23 cellular contexts compared by ENCODE assay signal in genomic region chr10:104376784-104377300, GRCh38. TPM values are rescaled to one million over a fixed set of nuclear protein-coding genes. Genes with fewer than 3 reads are reported as not detected.
DNase-seq lines count a peak whose midpoint lies in the region; ATAC-seq, FAIRE-seq and TF ChIP-seq lines count a peak whose summit lies in the region.
"Had no signal": no experiment of that assay in that cellular context is flagged by ENCODE, and none has a peak within 500 bp of the region (broad histone marks: within the 10 kb centered on the region; RNA-seq: fewer than 3 reads in every experiment).

No MANE protein-coding gene starts in this region.

- H3K4me1 ChIP-seq in foreskin keratinocyte = no peaks in the 10 kb centered on the region
- H3K4me1 ChIP-seq in Caco-2 = no peaks in the 10 kb centered on the region

- POLR2A ChIA-PET in WTC11 (lab: Charles Lee) = no interaction called here
- POLR2A ChIA-PET in Caco-2 (lab: Charles Lee) = no interaction called here

- H3K4me3 ChIP-seq in bronchial epithelial cell (ENCODE audit: low read depth, low read length) (no peak overlapping the region), retinal pigment epithelial cell (ENCODE audit: low read length) (no peak overlapping the region), Caco-2 (ENCODE audit: low read depth, low read length) (no peak overlapping the region)
- H3K4me3 ChIP-seq: GM23338 had no signal

- no peaks in the 10 kb centered on the region for H3K36me3 Mint-ChIP-seq in WTC11
- H3K36me3 Mint-ChIP-seq in Caco-2 (ENCODE audit: insufficient read depth, unreplicated experiment) = no peaks in the 10 kb centered on the region
- H3K36me3 Mint-ChIP-seq: IgD-negative memory B cell had no signal

- no peaks in the 10 kb centered on the region; the same call in 1 of the 2 replicates for H3K9me3 ChIP-seq in Caco-2

- DNase-seq in WTC11 (ENCODE audit: low spot score) = no peak
- DNase-seq in bronchial epithelial cell (ENCODE audit: low read depth) = peak; percentile 40
- DNase-seq in foreskin keratinocyte = peak in 1 of 2 donors; percentile 37
- DNase-seq in retinal pigment epithelial cell (ENCODE audit: low read depth) = peak; percentile 33
- no peak for DNase-seq in T-helper 2 cell
- no peak for DNase-seq in Caco-2
- DNase-seq in LoVo (ENCODE audit: low spot score) = no peak
- DNase-seq: AML-193; CD4-positive, alpha-beta T cell; DMS153; DMS79; GDM1; HFFc6 had no signal

- no peak overlapping the region for H3K4me3 Mint-ChIP-seq in WTC11
- H3K4me3 Mint-ChIP-seq in Caco-2 (ENCODE audit: unreplicated experiment) = no peak overlapping the region
- H3K4me3 Mint-ChIP-seq: CD4-positive, alpha-beta T cell; GM23338; HFFc6; IgD-negative memory B cell had no signal

- no peaks in the 10 kb centered on the region for H3K27me3 Mint-ChIP-seq in WTC11 (ENCODE audit: low read depth)
- H3K27me3 Mint-ChIP-seq in Caco-2 (ENCODE audit: insufficient read depth, unreplicated experiment) = peaks cover 15% of the 10 kb centered on the region

- H3K9me3 Mint-ChIP-seq in WTC11 (peaks cover 8% of the 10 kb centered on the region; the same call in 1 of the 2 replicates), Caco-2 (ENCODE audit: unreplicated experiment) (no peaks in the 10 kb centered on the region)
- H3K9me3 Mint-ChIP-seq: CD4-positive, alpha-beta T cell; HFFc6; IgD-negative memory B cell had no signal

- no peaks in the 10 kb centered on the region for H3K27me3 ChIP-seq in bronchial epithelial cell (ENCODE audit: control insufficient read depth, insufficient read depth, low read length)
- H3K27me3 ChIP-seq in foreskin keratinocyte = peaks cover 81% of the 10 kb centered on the region
- no peaks in the 10 kb centered on the region for H3K27me3 ChIP-seq in Caco-2 (replicated peaks; ENCODE audit: control insufficient read depth, insufficient read depth, low read length)

- H3K27ac Mint-ChIP-seq in WTC11 = peak overlapping the region; percentile 46; the same call in 1 of the 2 replicates
- H3K27ac Mint-ChIP-seq in Caco-2 (ENCODE audit: unreplicated experiment) = no peak overlapping the region
- H3K27ac Mint-ChIP-seq: CD4-positive, alpha-beta T cell; GM23338; HFFc6; IgD-negative memory B cell had no signal

- FAIRE-seq in bronchial epithelial cell (lab: Jason Lieb, UNC) = no peak
- FAIRE-seq: A204.1, GM12892, GM18507, H54, HepG2, HTR-8/SVneo had no signal

- H3K36me3 ChIP-seq in bronchial epithelial cell (ENCODE audit: control insufficient read depth, insufficient read depth, low read length) (no peaks in the 10 kb centered on the region), Caco-2 (ENCODE audit: control insufficient read depth, insufficient read depth, low read length) (no peaks in the 10 kb centered on the region)

- CTCF ChIA-PET in WTC11 (lab: Charles Lee) = interaction anchor here (1.1 to 1.7 kb wide), 6 partner anchors 23 to 246 kb away, joined by 3 to 7 read pairs (median 4); partner anchors contain the start of gene CFAP58
- CTCF ChIA-PET in Caco-2 (lab: Charles Lee) = no interaction called here

- intact Hi-C loops in Caco-2 (cut with micrococcal nuclease; ENCODE audit: unreplicated experiment) = no loop called here

- no peak overlapping the region for H3K27ac ChIP-seq in foreskin keratinocyte
- H3K27ac ChIP-seq: C4-2B had no signal

- H3K4me1 Mint-ChIP-seq in WTC11 (peaks cover 22% of the 10 kb centered on the region), Caco-2 (ENCODE audit: low read depth, unreplicated experiment) (no peaks in the 10 kb centered on the region)

- no peak for TF ChIP-seq CTCF in WTC11 (IDR thresholded peaks at IDR 0.05)
- no peak for TF ChIP-seq CTCF in bronchial epithelial cell (IDR thresholded peaks at IDR 0.05; ENCODE audit: insufficient read depth, low read length, severe bottlenecking)
- TF ChIP-seq CTCF in foreskin keratinocyte (conservative IDR thresholded peaks at IDR 0.05) = no peak
- no peak for TF ChIP-seq CTCF in retinal pigment epithelial cell (conservative IDR thresholded peaks at IDR 0.05; ENCODE audit: low read depth, low read length)
- no peak for TF ChIP-seq CTCF in Caco-2 (IDR thresholded peaks at IDR 0.05; ENCODE audit: insufficient read depth in 1 of 2, low read depth in 1 of 2, low read length in 1 of 2, severe bottlenecking in 1 of 2, unreplicated experiment in 1 of 2)

- 0 out of 2 replicates have a peak, but pooled peaks have one; percentile 20 for ATAC-seq in WTC11
- peak; percentile 35 for ATAC-seq in foreskin keratinocyte
- ATAC-seq: GM23338, HCT116, HepG2 had no signal

- no TSS peak for BruUV-seq in Caco-2 (replicated peaks; lab: Mats Ljungman, UMichigan)

TF ChIP-seq in WTC11, 78 proteins besides CTCF, POLR2A, EP300 and RAD21:
- no peak for TF ChIP-seq ZNF232 (CRISPR knock-in tag; IDR thresholded peaks at IDR 0.05)
- TF ChIP-seq, protein P1, sequence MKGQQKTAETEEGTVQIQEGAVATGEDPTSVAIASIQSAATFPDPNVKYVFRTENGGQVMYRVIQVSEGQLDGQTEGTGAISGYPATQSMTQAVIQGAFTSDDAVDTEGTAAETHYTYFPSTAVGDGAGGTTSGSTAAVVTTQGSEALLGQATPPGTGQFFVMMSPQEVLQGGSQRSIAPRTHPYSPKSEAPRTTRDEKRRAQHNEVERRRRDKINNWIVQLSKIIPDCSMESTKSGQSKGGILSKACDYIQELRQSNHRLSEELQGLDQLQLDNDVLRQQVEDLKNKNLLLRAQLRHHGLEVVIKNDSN (CRISPR knock-in tag; IDR thresholded peaks at IDR 0.05) = no peak
- no peak for TF ChIP-seq ZNF423 (CRISPR knock-in tag; IDR thresholded peaks at IDR 0.05)
- TF ChIP-seq PREB (CRISPR knock-in tag; IDR thresholded peaks at IDR 0.05; ENCODE audit: borderline replicate concordance) = no peak
- no peak for TF ChIP-seq E2F4 (CRISPR knock-in tag; IDR thresholded peaks at IDR 0.05; ENCODE audit: borderline replicate concordance, low read depth)
TF ChIP-seq in WTC11: peak in this region for 0.

RNA-seq across cellular contexts. Expression of gene CFAP58, which starts 23.2 kb away (rescaled TPM):
- total RNA-seq in WTC11 (2021) = 0.92 to 1.1 TPM (median 1.0 TPM) in 3 replicates
- total RNA-seq in bronchial epithelial cell = 0.53 and 1.2 TPM in 2 replicates
- 0.17 and 0.74 TPM in 2 replicates for total RNA-seq in foreskin keratinocyte
- 0.25 and 0.48 TPM in 2 replicates for polyA plus RNA-seq in foreskin keratinocyte
- total RNA-seq in Caco-2 (2022) = not detected in 2 replicates
- total RNA-seq: CD4-positive, alpha-beta T cell; HepG2 had no signal
- polyA plus RNA-seq: IgD-negative memory B cell had no signal

RNA-seq across cellular contexts. Expression of gene ITPRIP, which starts 38.6 kb away (rescaled TPM):
- total RNA-seq in WTC11 (2021) (13.0 to 16.8 TPM (median 13.4 TPM) in 3 replicates), bronchial epithelial cell (12.9 and 30.7 TPM in 2 replicates), foreskin keratinocyte (12.3 and 12.4 TPM in 2 replicates), Caco-2 (2022) (3.1 and 3.4 TPM in 2 replicates)
- polyA plus RNA-seq in foreskin keratinocyte = 11.2 and 11.3 TPM in 2 replicates

Comparison
In these comparisons a context has a peak if more than half of its experiments do, and no peak if none do; other contexts are left out.
1. DNase-seq: peak in bronchial epithelial cell (single experiment) and retinal pigment epithelial cell (single experiment); none in WTC11 (single experiment), T-helper 2 cell (0 of 5), Caco-2 (0 of 2) and LoVo (single experiment).